8 cellular contexts compared by ENCODE assay signal in genomic region chr18:36186461-36187137, GRCh38. TPM values are rescaled to one million over a fixed set of nuclear protein-coding genes. Genes with fewer than 3 reads are reported as not detected.
DNase-seq lines count a peak whose midpoint lies in the region; ATAC-seq and TF ChIP-seq lines count a peak whose summit lies in the region.

No MANE protein-coding gene starts in this region.

- no peak overlapping the region for H2AK5ac ChIP-seq in mesendoderm (ENCODE audit: low read length)

- no peaks in the 10 kb centered on the region for H3K36me3 Mint-ChIP-seq in activated CD4-positive, alpha-beta T cell treated with anti-CD3 and anti-CD28 coated beads, Interleukin-2, amount 10 ng/mL, durations not matched to agents 24 days and 14 days (ENCODE audit: low read depth)
- H3K36me3 Mint-ChIP-seq in dendritic cell treated with granulocyte-macrophage colony-stimulating factor and Interleukin-4, amounts not matched to agents 40 ng/mL and 50 ng/mL, for 4 days (ENCODE audit: low read depth) = peaks cover 21% of the 10 kb centered on the region

- no peak overlapping the region for H2BK120ac ChIP-seq in mesendoderm (ENCODE audit: low read depth, low read length)

- intact Hi-C loops in activated CD4-positive, alpha-beta T cell treated with anti-CD3 and anti-CD28 coated beads, Interleukin-2, amount 10 ng/mL, durations not matched to agents 24 days and 14 days (cut with micrococcal nuclease) = loop anchor here (2.0 kb wide), 1 partner anchor 58 kb away; the partner anchor contains the start of genes ELP2 and SLC39A6
- intact Hi-C loops in PC-3 (cut with micrococcal nuclease) = no loop called here
- intact Hi-C loops in dendritic cell treated with granulocyte-macrophage colony-stimulating factor and Interleukin-4, amounts not matched to agents 40 ng/mL and 50 ng/mL, for 4 days (cut with micrococcal nuclease) = loop anchor here (2.0 kb wide), 1 partner anchor 58 kb away; the partner anchor contains the start of genes ELP2 and SLC39A6

- H3K4me3 Mint-ChIP-seq in activated CD4-positive, alpha-beta T cell treated with anti-CD3 and anti-CD28 coated beads, Interleukin-2, amount 10 ng/mL, durations not matched to agents 24 days and 14 days = peak overlapping the region; percentile 82
- peak overlapping the region; percentile 84 for H3K4me3 Mint-ChIP-seq in dendritic cell treated with granulocyte-macrophage colony-stimulating factor and Interleukin-4, amounts not matched to agents 40 ng/mL and 50 ng/mL, for 4 days

- H3K9ac ChIP-seq in PC-3 (ENCODE audit: low read length) = peak overlapping the region; percentile 80
- peak overlapping the region; percentile 32 for H3K9ac ChIP-seq in mesendoderm (ENCODE audit: low read length)

- H3K4me1 Mint-ChIP-seq in activated CD4-positive, alpha-beta T cell treated with anti-CD3 and anti-CD28 coated beads, Interleukin-2, amount 10 ng/mL, durations not matched to agents 24 days and 14 days = peaks cover 5% of the 10 kb centered on the region
- peaks cover 70% of the 10 kb centered on the region for H3K4me1 Mint-ChIP-seq in dendritic cell treated with granulocyte-macrophage colony-stimulating factor and Interleukin-4, amounts not matched to agents 40 ng/mL and 50 ng/mL, for 4 days (ENCODE audit: low read depth)

- H2AFZ ChIP-seq in PC-3 (ENCODE audit: low read length) = peak overlapping the region; percentile 90

- peak overlapping the region; percentile 81 for H3K56ac ChIP-seq in mesendoderm (ENCODE audit: low read length)

- H3K18ac ChIP-seq in mesendoderm (ENCODE audit: low read length) = peak overlapping the region; percentile 5

- WGBS in mesendoderm (ENCODE audit: extremely low coverage, insufficient coverage, low lambda C conversion rate) = no CpG with 5 or more reads among the region's 42 CpGs
- WGBS in urinary bladder = 9% methylated on average over 42 of the region's 42 CpGs

- peaks cover 28% of the 10 kb centered on the region for H3K27me3 Mint-ChIP-seq in activated CD4-positive, alpha-beta T cell treated with anti-CD3 and anti-CD28 coated beads, Interleukin-2, amount 10 ng/mL, durations not matched to agents 24 days and 14 days
- H3K27me3 Mint-ChIP-seq in dendritic cell treated with granulocyte-macrophage colony-stimulating factor and Interleukin-4, amounts not matched to agents 40 ng/mL and 50 ng/mL, for 4 days = peaks cover 62% of the 10 kb centered on the region

- H3K4me1 ChIP-seq in PC-3 (ENCODE audit: insufficient read depth, low read length) (peaks cover 11% of the 10 kb centered on the region), mesendoderm (ENCODE audit: control insufficient read depth, low read depth, low read length) (peaks cover 3% of the 10 kb centered on the region), urinary bladder (ENCODE audit: insufficient read depth) (no peaks in the 10 kb centered on the region)

- H3K4ac ChIP-seq in mesendoderm (ENCODE audit: low read depth, low read length) = no peak overlapping the region

- no peak overlapping the region for H3K27ac Mint-ChIP-seq in activated CD4-positive, alpha-beta T cell treated with anti-CD3 and anti-CD28 coated beads, Interleukin-2, amount 10 ng/mL, durations not matched to agents 24 days and 14 days
- peak overlapping the region; percentile 75 for H3K27ac Mint-ChIP-seq in dendritic cell treated with granulocyte-macrophage colony-stimulating factor and Interleukin-4, amounts not matched to agents 40 ng/mL and 50 ng/mL, for 4 days

- no peak overlapping the region for H2BK5ac ChIP-seq in mesendoderm (ENCODE audit: low read length)

- no peaks in the 10 kb centered on the region for H3K36me3 ChIP-seq in PC-3 (ENCODE audit: low read depth, low read length)
- H3K36me3 ChIP-seq in mesendoderm (ENCODE audit: control insufficient read depth, insufficient read depth, low read length) = no peaks in the 10 kb centered on the region
- H3K36me3 ChIP-seq in urinary bladder (ENCODE audit: insufficient read depth) = no peaks in the 10 kb centered on the region

- ATAC-seq in PC-3 (peak; percentile 44), HG03039 (IDR thresholded peaks at IDR 0.05; ENCODE audit: unreplicated experiment) (no peak)

- H3K79me2 ChIP-seq in PC-3 (ENCODE audit: low read length) = peaks cover 28% of the 10 kb centered on the region
- H3K79me2 ChIP-seq in mesendoderm (ENCODE audit: control insufficient read depth, insufficient read depth, low read length) = no peaks in the 10 kb centered on the region

- H4K20me1 ChIP-seq in PC-3 (ENCODE audit: low read length) = no peaks in the 10 kb centered on the region

- no peak overlapping the region for H3K27ac ChIP-seq in PC-3 (ENCODE audit: low read length)
- no peak overlapping the region for H3K27ac ChIP-seq in mesendoderm (ENCODE audit: low read depth, low read length)
- H3K27ac ChIP-seq in urinary bladder (ENCODE audit: low read depth) = no peak overlapping the region

- no peaks in the 10 kb centered on the region for H3F3A ChIP-seq in PC-3 (ENCODE audit: low read length, unreplicated experiment)

- no peaks in the 10 kb centered on the region for H3K9me3 ChIP-seq in PC-3 (ENCODE audit: low read length)

- no peak overlapping the region for H3K23ac ChIP-seq in mesendoderm (ENCODE audit: low read length)

- BruUV-seq in PC-3 (replicated peaks; lab: Mats Ljungman, UMichigan) = TSS peak; percentile 50

- H3K9me2 ChIP-seq in PC-3 (replicated peaks; ENCODE audit: low read length) = no peaks in the 10 kb centered on the region

- H3K79me1 ChIP-seq in mesendoderm (ENCODE audit: low read length) = no peaks in the 10 kb centered on the region

- CTCF ChIA-PET in PC-3 (lab: Charles Lee) = no interaction called here

- H4K8ac ChIP-seq in mesendoderm (ENCODE audit: low read depth, low read length) = no peak overlapping the region

- H3K4me2 ChIP-seq in PC-3 (ENCODE audit: low read length) (peak overlapping the region; percentile 89), mesendoderm (ENCODE audit: low read length) (peak overlapping the region; percentile 49)

- POLR2A ChIA-PET in PC-3 (lab: Charles Lee; ENCODE audit: unreplicated experiment) = no interaction called here

- TF ChIP-seq CTCF in PC-3 (conservative IDR thresholded peaks at IDR 0.05; ENCODE audit: low read depth, low read length) = no peak

- H3K27me3 ChIP-seq in PC-3 (ENCODE audit: low read length) (no peaks in the 10 kb centered on the region), mesendoderm (ENCODE audit: insufficient read depth, low read length, poor library complexity) (no peaks in the 10 kb centered on the region)

- H3K4me3 ChIP-seq in PC-3 (ENCODE audit: low read length) = peak overlapping the region; percentile 84
- no peak overlapping the region for H3K4me3 ChIP-seq in mesendoderm (ENCODE audit: low read length)
- H3K4me3 ChIP-seq in urinary bladder (ENCODE audit: low read depth, low read length) = peak overlapping the region; percentile 71

- DNase-seq in activated CD4-positive, alpha-beta T cell treated with anti-CD3 and anti-CD28 coated beads, Interleukin-2, amount 10 ng/mL, durations not matched to agents 24 days and 14 days = peak; percentile 74
- no peak for DNase-seq in activated CD4-positive, alpha-beta T cell treated with anti-CD3 and anti-CD28 coated beads for 4 hours
- DNase-seq in PC-3 (peak; percentile 13), mesendoderm (peak; percentile 11), NOMO-1 treated with DMSO at 0.1 percent for 48 hours (lab: John Stamatoyannopoulos, UW; ENCODE audit: unreplicated experiment) (no peak)

- H3K9me3 Mint-ChIP-seq in activated CD4-positive, alpha-beta T cell treated with anti-CD3 and anti-CD28 coated beads, Interleukin-2, amount 10 ng/mL, durations not matched to agents 24 days and 14 days = no peaks in the 10 kb centered on the region
- no peaks in the 10 kb centered on the region for H3K9me3 Mint-ChIP-seq in dendritic cell treated with granulocyte-macrophage colony-stimulating factor and Interleukin-4, amounts not matched to agents 40 ng/mL and 50 ng/mL, for 4 days

- no peak overlapping the region for H4K5ac ChIP-seq in mesendoderm (ENCODE audit: low read length)

- no peak overlapping the region for H2BK15ac ChIP-seq in mesendoderm (replicated peaks; ENCODE audit: low read depth)

RNA-seq across cellular contexts. Expression of gene MOCOS, which starts 0.7 kb away (rescaled TPM):
- 0.21 and 0.57 TPM in 2 replicates for total RNA-seq in activated CD4-positive, alpha-beta T cell treated with anti-CD3 and anti-CD28 coated beads, Interleukin-2, amount 10 ng/mL, durations not matched to agents 24 days and 14 days
- total RNA-seq in PC-3 (2014; rRNA removed) (5.1 TPM in 2 replicates), urinary bladder (0.95 TPM)
- polyA plus RNA-seq in mesendoderm (2013, experiment 1 of 2) = 1.1 TPM
- 1.2 TPM for polyA plus RNA-seq in mesendoderm (2013, experiment 2 of 2)
- polyA plus RNA-seq in urinary bladder = 2.1 TPM

RNA-seq across cellular contexts. Expression of gene ELP2, which starts 56.9 kb away (rescaled TPM):
- total RNA-seq in activated CD4-positive, alpha-beta T cell treated with anti-CD3 and anti-CD28 coated beads, Interleukin-2, amount 10 ng/mL, durations not matched to agents 24 days and 14 days = 104 and 111 TPM in 2 replicates
- total RNA-seq in PC-3 (2014; rRNA removed) (24.6 and 47.3 TPM in 2 replicates), urinary bladder (172 TPM)
- polyA plus RNA-seq in mesendoderm (2013, experiment 1 of 2) = 98.4 TPM
- 97.3 TPM for polyA plus RNA-seq in mesendoderm (2013, experiment 2 of 2)
- polyA plus RNA-seq in urinary bladder = 47.7 TPM

RNA-seq across cellular contexts. Expression of gene SLC39A6, which starts 57.5 kb away (rescaled TPM):
- total RNA-seq in activated CD4-positive, alpha-beta T cell treated with anti-CD3 and anti-CD28 coated beads, Interleukin-2, amount 10 ng/mL, durations not matched to agents 24 days and 14 days = 51.2 and 51.5 TPM in 2 replicates
- total RNA-seq in PC-3 (2014; rRNA removed) (18.3 and 25.5 TPM in 2 replicates), urinary bladder (92.3 TPM)
- 17.2 TPM for polyA plus RNA-seq in mesendoderm (2013, experiment 1 of 2)
- 18.0 TPM for polyA plus RNA-seq in mesendoderm (2013, experiment 2 of 2)
- 42.1 TPM for polyA plus RNA-seq in urinary bladder

Comparison
In these comparisons a context has a peak if more than half of its experiments do, and no peak if none do; other contexts are left out.
1. DNase-seq: peak in activated CD4-positive, alpha-beta T cell treated with anti-CD3 and anti-CD28 coated beads, Interleukin-2, amount 10 ng/mL, durations not matched to agents 24 days and 14 days (single experiment), PC-3 (single experiment) and mesendoderm (single experiment); none in activated CD4-positive, alpha-beta T cell treated with anti-CD3 and anti-CD28 coated beads for 4 hours (0 of 2) and NOMO-1 treated with DMSO at 0.1 percent for 48 hours (single experiment).